In genomic region chr16:19295393-19295792, GRCh38 we compare ENCODE assay signal across 34 cellular contexts. TPM values are rescaled to one million over a fixed set of nuclear protein-coding genes. Genes with fewer than 3 reads are reported as not detected.
A peak's percentile ranks its signal among the peaks of the same experiment; 100 is the strongest.
DNase-seq lines count a peak whose midpoint lies in the region; ATAC-seq and TF ChIP-seq lines count a peak whose summit lies in the region.
"Had no signal": no experiment of that assay in that cellular context is flagged by ENCODE, and none has a peak within 500 bp of the region (broad histone marks: within the 10 kb centered on the region; RNA-seq: fewer than 3 reads in every experiment).

No MANE protein-coding gene starts in this region.

- H3K9me3 Mint-ChIP-seq in activated T-cell treated with anti-CD3 and anti-CD28 coated beads, Interleukin-2, amount 50 U/mL, for 4 hours, result no peaks in the 10 kb centered on the region
- H3K9me3 Mint-ChIP-seq in activated B cell treated with CpG ODN at 0.5 μM for 24 hours, result no peaks in the 10 kb centered on the region
- H3K9me3 Mint-ChIP-seq: H9, neural crest cell had no signal

- no peak for DNase-seq in activated T-cell treated with anti-CD3 and anti-CD28 coated beads, Interleukin-2, amount 50 U/mL, for 4 hours
- DNase-seq in activated T-cell treated with anti-CD3 and anti-CD28 coated beads for 4 hours (no peak), CD1c-positive myeloid dendritic cell (ENCODE audit: extremely low spot score) (peak; percentile 18), activated B cell treated with CpG ODN at 0.5 μM for 24 hours (no peak), dorsolateral prefrontal cortex (no peak), AML-193 (lab: John Stamatoyannopoulos, UW) (no peak), HuH-7 (ENCODE audit: low spot score) (no peak)
- DNase-seq: activated CD8-positive, alpha-beta memory T cell treated with anti-CD3 and anti-CD28 coated beads, Interleukin-2, amount 50 U/mL, for 4 hours; activated gamma-delta T cell treated with Interleukin-2 at 50 U/mL for 16 hours; Calu3; cerebellar nuclear complex; DMS79; GDM1; H9; heart right ventricle; KG1; kidney; left ventricle myocardium superior; MM.1S; NCI-H1105 treated with DMSO at 0.1 percent for 48 hours; NCI-H187 treated with DMSO at 0.1 percent for 48 hours; NCI-H2171; pancreas; SIG-M5; T-helper 9 cell; trophoblast cell had no signal

- H3K4me3 ChIP-seq in dorsolateral prefrontal cortex, result no peak overlapping the region
- H3K4me3 ChIP-seq: BLaER1, heart right ventricle, pancreas had no signal

- peak overlapping the region; percentile 84 for H3K27ac Mint-ChIP-seq in activated B cell treated with CpG ODN at 0.5 μM for 24 hours
- H3K27ac Mint-ChIP-seq: H9 had no signal

- intact Hi-C loops in activated B cell treated with CpG ODN at 0.5 μM for 24 hours (cut with micrococcal nuclease), result loop anchor here (10.0 kb wide), 2 partner anchors 49 to 211 kb away; no protein-coding TSS in a partner anchor
- intact Hi-C loops in dorsolateral prefrontal cortex (cut with DNase I), result no loop called here

- peaks cover 2% of the 10 kb centered on the region for H3K27me3 Mint-ChIP-seq in activated T-cell treated with anti-CD3 and anti-CD28 coated beads, Interleukin-2, amount 50 U/mL, for 4 hours (ENCODE audit: low read depth)
- peaks cover 5% of the 10 kb centered on the region for H3K27me3 Mint-ChIP-seq in activated B cell treated with CpG ODN at 0.5 μM for 24 hours

- H3K27me3 ChIP-seq in dorsolateral prefrontal cortex, result no peaks in the 10 kb centered on the region
- H3K27me3 ChIP-seq: BLaER1 had no signal

- peaks cover 12% of the 10 kb centered on the region for H3K4me1 Mint-ChIP-seq in activated T-cell treated with anti-CD3 and anti-CD28 coated beads, Interleukin-2, amount 50 U/mL, for 4 hours (ENCODE audit: low read depth)
- peaks cover 29% of the 10 kb centered on the region for H3K4me1 Mint-ChIP-seq in activated B cell treated with CpG ODN at 0.5 μM for 24 hours

- H3K36me3 Mint-ChIP-seq in activated T-cell treated with anti-CD3 and anti-CD28 coated beads, Interleukin-2, amount 50 U/mL, for 4 hours (ENCODE audit: insufficient read depth), result no peaks in the 10 kb centered on the region
- H3K36me3 Mint-ChIP-seq in activated B cell treated with CpG ODN at 0.5 μM for 24 hours (ENCODE audit: low read depth), result no peaks in the 10 kb centered on the region
- H3K36me3 Mint-ChIP-seq: brain had no signal

- POLR2A ChIA-PET in activated B cell treated with CpG ODN at 0.5 μM for 24 hours (lab: Charles Lee), result no interaction called here

- peak; percentile 8 to 19 for ATAC-seq in activated T-cell treated with anti-CD3 and anti-CD28 coated beads, Interleukin-2, amount 50 U/mL, for 4 hours
- ATAC-seq in activated B cell treated with CpG ODN at 0.5 μM for 24 hours (ENCODE audit: low read depth), result no peak
- ATAC-seq in GM21717 (IDR thresholded peaks at IDR 0.05; ENCODE audit: unreplicated experiment), result no peak
- ATAC-seq: heart right ventricle, left ventricle myocardium superior, pancreas had no signal

- CTCF ChIA-PET in activated B cell treated with CpG ODN at 0.5 μM for 24 hours (lab: Charles Lee), result no interaction called here

- peak overlapping the region in 30 of 59 donors; percentile 1 to 82 (median 48) for H3K27ac ChIP-seq in dorsolateral prefrontal cortex
- H3K27ac ChIP-seq: BLaER1 had no signal

- TF ChIP-seq CTCF in activated B cell treated with CpG ODN at 0.5 μM for 24 hours (IDR thresholded peaks at IDR 0.05) (no peak), dorsolateral prefrontal cortex (IDR thresholded peaks at IDR 0.05 in 54 of 56, conservative IDR thresholded peaks at IDR 0.05 in 2 of 56; ENCODE audit: low read depth in 1 of 56, partially characterized antibody in 56 of 56) (no peak)

- H3K4me3 Mint-ChIP-seq in activated T-cell treated with anti-CD3 and anti-CD28 coated beads, Interleukin-2, amount 50 U/mL, for 4 hours, result no peak overlapping the region
- H3K4me3 Mint-ChIP-seq in activated B cell treated with CpG ODN at 0.5 μM for 24 hours, result no peak overlapping the region
- H3K4me3 Mint-ChIP-seq: brain, H9, neural crest cell had no signal

RNA-seq across cellular contexts. Expression of gene CLEC19A, which starts 9.9 kb away (rescaled TPM):
- total RNA-seq in activated T-cell treated with anti-CD3 and anti-CD28 coated beads, Interleukin-2, amount 50 U/mL, for 4 hours, result not detected
- total RNA-seq in activated B cell treated with CpG ODN at 0.5 μM for 24 hours (not detected in 2 replicates), dorsolateral prefrontal cortex (1 to 10 TPM in 26 of 120 experiments, under 1 TPM in 79, not detected in 15; 0.18 to 3.5 (median 0.62) TPM)
- total RNA-seq: Calu3, H9, heart right ventricle, kidney, left ventricle myocardium superior, mesenteric fat pad, neural crest cell, renal cortical epithelial cell, skeletal muscle tissue, subcutaneous adipose tissue had no signal

Comparison
In these comparisons a context has a peak if more than half of its experiments do, and no peak if none do; other contexts are left out.
1. ATAC-seq: peak in activated T-cell treated with anti-CD3 and anti-CD28 coated beads, Interleukin-2, amount 50 U/mL, for 4 hours (2 of 2); none in activated B cell treated with CpG ODN at 0.5 μM for 24 hours (single experiment) and GM21717 (single experiment).